In the genomic region with DNA sequence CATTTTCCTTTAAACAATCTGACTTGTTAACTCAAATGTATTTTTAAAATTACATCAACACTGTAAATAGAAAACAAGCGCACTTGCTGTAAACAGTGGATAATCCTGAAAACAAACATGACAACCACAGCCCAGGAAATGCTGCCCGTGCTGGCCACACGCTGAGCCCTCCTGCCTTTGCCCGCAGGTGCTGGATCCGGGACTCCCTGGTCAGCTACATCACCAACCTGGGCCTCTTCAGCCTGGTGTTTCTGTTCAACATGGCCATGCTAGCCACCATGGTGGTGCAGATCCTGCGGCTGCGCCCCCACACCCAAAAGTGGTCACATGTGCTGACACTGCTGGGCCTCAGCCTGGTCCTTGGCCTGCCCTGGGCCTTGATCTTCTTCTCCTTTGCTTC, we compare ENCODE assay signal across 1 cellular context.
TF ChIP-seq lines count a peak whose summit lies in the region.

No MANE protein-coding gene starts in this region.

TF ChIP-seq in HepG2, 621 proteins besides CTCF, POLR2A, EP300 and RAD21 (continued from another document):
- TF ChIP-seq, protein P1, sequence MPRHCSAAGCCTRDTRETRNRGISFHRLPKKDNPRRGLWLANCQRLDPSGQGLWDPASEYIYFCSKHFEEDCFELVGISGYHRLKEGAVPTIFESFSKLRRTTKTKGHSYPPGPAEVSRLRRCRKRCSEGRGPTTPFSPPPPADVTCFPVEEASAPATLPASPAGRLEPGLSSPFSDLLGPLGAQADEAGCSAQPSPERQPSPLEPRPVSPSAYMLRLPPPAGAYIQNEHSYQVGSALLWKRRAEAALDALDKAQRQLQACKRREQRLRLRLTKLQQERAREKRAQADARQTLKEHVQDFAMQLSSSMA (CRISPR knock-in tag; IDR thresholded peaks at IDR 0.05) = 0 out of 2 replicates have a peak, but pooled peaks have one; percentile 60
- TF ChIP-seq PHF5A (CRISPR knock-in tag; IDR thresholded peaks at IDR 0.05; ENCODE audit: low read depth, unreplicated experiment) (peak; percentile 26), HIVEP1 (CRISPR knock-in tag; IDR thresholded peaks at IDR 0.05) (0 out of 2 replicates have a peak, but pooled peaks have one; percentile 15), ZSCAN9 (CRISPR knock-in tag; IDR thresholded peaks at IDR 0.05; ENCODE audit: borderline replicate concordance) (no peak), ESRRA (CRISPR knock-in tag; IDR thresholded peaks at IDR 0.05; ENCODE audit: low read depth) (0 out of 2 replicates have a peak, but pooled peaks have one; percentile 16)
- TF ChIP-seq, protein P2, sequence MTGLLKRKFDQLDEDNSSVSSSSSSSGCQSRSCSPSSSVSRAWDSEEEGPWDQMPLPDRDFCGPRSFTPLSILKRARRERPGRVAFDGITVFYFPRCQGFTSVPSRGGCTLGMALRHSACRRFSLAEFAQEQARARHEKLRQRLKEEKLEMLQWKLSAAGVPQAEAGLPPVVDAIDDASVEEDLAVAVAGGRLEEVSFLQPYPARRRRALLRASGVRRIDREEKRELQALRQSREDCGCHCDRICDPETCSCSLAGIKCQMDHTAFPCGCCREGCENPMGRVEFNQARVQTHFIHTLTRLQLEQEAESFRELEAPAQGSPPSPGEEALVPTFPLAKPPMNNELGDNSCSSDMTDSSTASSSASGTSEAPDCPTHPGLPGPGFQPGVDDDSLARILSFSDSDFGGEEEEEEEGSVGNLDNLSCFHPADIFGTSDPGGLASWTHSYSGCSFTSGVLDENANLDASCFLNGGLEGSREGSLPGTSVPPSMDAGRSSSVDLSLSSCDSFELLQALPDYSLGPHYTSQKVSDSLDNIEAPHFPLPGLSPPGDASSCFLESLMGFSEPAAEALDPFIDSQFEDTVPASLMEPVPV (CRISPR knock-in tag; IDR thresholded peaks at IDR 0.05) = 0 out of 2 replicates have a peak, but pooled peaks have one; percentile 31
- TF ChIP-seq, protein P3, sequence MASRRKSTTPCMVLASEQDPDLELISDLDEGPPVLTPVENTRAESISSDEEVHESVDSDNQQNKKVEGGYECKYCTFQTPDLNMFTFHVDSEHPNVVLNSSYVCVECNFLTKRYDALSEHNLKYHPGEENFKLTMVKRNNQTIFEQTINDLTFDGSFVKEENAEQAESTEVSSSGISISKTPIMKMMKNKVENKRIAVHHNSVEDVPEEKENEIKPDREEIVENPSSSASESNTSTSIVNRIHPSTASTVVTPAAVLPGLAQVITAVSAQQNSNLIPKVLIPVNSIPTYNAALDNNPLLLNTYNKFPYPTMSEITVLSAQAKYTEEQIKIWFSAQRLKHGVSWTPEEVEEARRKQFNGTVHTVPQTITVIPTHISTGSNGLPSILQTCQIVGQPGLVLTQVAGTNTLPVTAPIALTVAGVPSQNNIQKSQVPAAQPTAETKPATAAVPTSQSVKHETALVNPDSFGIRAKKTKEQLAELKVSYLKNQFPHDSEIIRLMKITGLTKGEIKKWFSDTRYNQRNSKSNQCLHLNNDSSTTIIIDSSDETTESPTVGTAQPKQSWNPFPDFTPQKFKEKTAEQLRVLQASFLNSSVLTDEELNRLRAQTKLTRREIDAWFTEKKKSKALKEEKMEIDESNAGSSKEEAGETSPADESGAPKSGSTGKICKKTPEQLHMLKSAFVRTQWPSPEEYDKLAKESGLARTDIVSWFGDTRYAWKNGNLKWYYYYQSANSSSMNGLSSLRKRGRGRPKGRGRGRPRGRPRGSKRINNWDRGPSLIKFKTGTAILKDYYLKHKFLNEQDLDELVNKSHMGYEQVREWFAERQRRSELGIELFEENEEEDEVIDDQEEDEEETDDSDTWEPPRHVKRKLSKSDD (CRISPR knock-in tag; IDR thresholded peaks at IDR 0.05; ENCODE audit: low read depth) = 0 out of 2 replicates have a peak, but pooled peaks have one; percentile 41
- TF ChIP-seq, protein P4, sequence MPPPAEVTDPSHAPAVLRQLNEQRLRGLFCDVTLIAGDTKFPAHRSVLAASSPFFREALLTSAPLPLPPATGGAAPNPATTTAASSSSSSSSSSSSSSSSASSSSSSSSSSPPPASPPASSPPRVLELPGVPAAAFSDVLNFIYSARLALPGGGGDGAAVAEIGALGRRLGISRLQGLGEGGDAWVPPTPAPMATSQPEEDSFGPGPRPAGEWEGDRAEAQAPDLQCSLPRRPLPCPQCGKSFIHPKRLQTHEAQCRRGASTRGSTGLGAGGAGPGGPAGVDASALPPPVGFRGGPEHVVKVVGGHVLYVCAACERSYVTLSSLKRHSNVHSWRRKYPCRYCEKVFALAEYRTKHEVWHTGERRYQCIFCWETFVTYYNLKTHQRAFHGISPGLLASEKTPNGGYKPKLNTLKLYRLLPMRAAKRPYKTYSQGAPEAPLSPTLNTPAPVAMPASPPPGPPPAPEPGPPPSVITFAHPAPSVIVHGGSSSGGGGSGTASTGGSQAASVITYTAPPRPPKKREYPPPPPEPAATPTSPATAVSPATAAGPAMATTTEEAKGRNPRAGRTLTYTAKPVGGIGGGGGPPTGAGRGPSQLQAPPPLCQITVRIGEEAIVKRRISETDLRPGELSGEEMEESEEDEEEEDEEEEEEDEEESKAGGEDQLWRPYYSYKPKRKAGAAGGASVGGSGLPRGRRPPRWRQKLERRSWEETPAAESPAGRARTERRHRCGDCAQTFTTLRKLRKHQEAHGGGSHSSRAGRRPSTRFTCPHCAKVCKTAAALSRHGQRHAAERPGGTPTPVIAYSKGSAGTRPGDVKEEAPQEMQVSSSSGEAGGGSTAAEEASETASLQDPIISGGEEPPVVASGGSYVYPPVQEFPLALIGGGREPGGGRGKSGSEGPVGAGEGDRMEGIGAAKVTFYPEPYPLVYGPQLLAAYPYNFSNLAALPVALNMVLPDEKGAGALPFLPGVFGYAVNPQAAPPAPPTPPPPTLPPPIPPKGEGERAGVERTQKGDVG (CRISPR knock-in tag; IDR thresholded peaks at IDR 0.05; ENCODE audit: borderline replicate concordance) = peak; percentile 73
